In genomic region chr3:33440578-33441321, GRCh38 we compare ENCODE assay signal across 8 cellular contexts. TPM values are rescaled to one million over a fixed set of nuclear protein-coding genes. Genes with fewer than 3 reads are reported as not detected.
DNase-seq lines count a peak whose midpoint lies in the region; ATAC-seq and TF ChIP-seq lines count a peak whose summit lies in the region.

No MANE protein-coding gene starts in this region.

- H3K14ac ChIP-seq in IMR-90 (replicated peaks; ENCODE audit: low read depth, low read length) = peak overlapping the region; percentile 73

- H2BK5ac ChIP-seq in IMR-90 (ENCODE audit: low read depth, low read length, poor library complexity, severe bottlenecking) = peak overlapping the region; percentile 89

- H3K27me3 ChIP-seq in IMR-90 (ENCODE audit: control insufficient read depth, insufficient read depth, low read length) = no peaks in the 10 kb centered on the region
- no peaks in the 10 kb centered on the region for H3K27me3 ChIP-seq in OCI-LY3 (ENCODE audit: low read depth, low read length)
- H3K27me3 ChIP-seq in tibial artery = no peaks in the 10 kb centered on the region

- 0% methylated on average over 17 of the region's 36 CpGs; no CpG with 5 or more reads in 1 of the 2 experiments for WGBS in IMR-90 (ENCODE audit: extremely low coverage in 2 of 2, insufficient read length in 1 of 2), 2 experiments

- H3K27ac ChIP-seq in IMR-90 (ENCODE audit: insufficient read depth, low read length) = peak overlapping the region; percentile 92
- H3K27ac ChIP-seq in OCI-LY3 (ENCODE audit: low read length) = peak overlapping the region; percentile 92
- peak overlapping the region; percentile 95 for H3K27ac ChIP-seq in tibial artery

- peaks cover 46% of the 10 kb centered on the region for H3K4me1 Mint-ChIP-seq in neural crest cell

- H3K36me3 Mint-ChIP-seq in neural crest cell (ENCODE audit: low read depth) = no peaks in the 10 kb centered on the region

- peak overlapping the region; percentile 55 for H3K4me3 ChIP-seq in IMR-90 (ENCODE audit: insufficient read depth, low read depth, low read length)
- peak overlapping the region; percentile 80 for H3K4me3 ChIP-seq in OCI-LY3 (ENCODE audit: low read length)
- H3K4me3 ChIP-seq in fibroblast of villous mesenchyme (ENCODE audit: low read depth, low read length) = peak overlapping the region; percentile 85
- peak overlapping the region; percentile 87 for H3K4me3 ChIP-seq in tibial artery

- peak overlapping the region; percentile 88 for H4K91ac ChIP-seq in IMR-90 (ENCODE audit: insufficient read depth, low read depth, low read length)

- peak; percentile 91 for TF ChIP-seq POLR2A in IMR-90 (IDR thresholded peaks at IDR 0.05; ENCODE audit: low read depth, low read length)

- peak overlapping the region; percentile 62 for H3K18ac ChIP-seq in IMR-90 (ENCODE audit: low read depth, low read length)

- H2AK5ac ChIP-seq in IMR-90 (ENCODE audit: low read depth, low read length) = peak overlapping the region; percentile 35; the same call in 1 of the 2 replicates

- no peaks in the 10 kb centered on the region for H3K27me3 Mint-ChIP-seq in neural crest cell (ENCODE audit: low read depth)

- H2BK20ac ChIP-seq in IMR-90 (ENCODE audit: low read depth, low read length) = no peak overlapping the region

- ATAC-seq in GM21529 (IDR thresholded peaks at IDR 0.05; ENCODE audit: unreplicated experiment) (peak; percentile 84), IMR-90 (ENCODE audit: low read depth) (peak; percentile 61)

- H3K4me3 Mint-ChIP-seq in neural crest cell = peak overlapping the region; percentile 98

- H3K4ac ChIP-seq in IMR-90 (ENCODE audit: low read depth, low read length) = peak overlapping the region; percentile 88

- H3K36me3 ChIP-seq in IMR-90 (ENCODE audit: control insufficient read depth, insufficient read depth, low read length) (no peaks in the 10 kb centered on the region), OCI-LY3 (replicated peaks; ENCODE audit: low read depth, low read length) (no peaks in the 10 kb centered on the region), tibial artery (no peaks in the 10 kb centered on the region)

- TF ChIP-seq CTCF in IMR-90 (conservative IDR thresholded peaks at IDR 0.05; ENCODE audit: low read depth, low read length) (0 out of 2 replicates have a peak, but pooled peaks have one; percentile 9), OCI-LY3 (IDR thresholded peaks at IDR 0.05; ENCODE audit: low read depth, low read length) (no peak), fibroblast of villous mesenchyme (IDR thresholded peaks at IDR 0.05; ENCODE audit: insufficient read depth, low read depth, low read length) (no peak), neural crest cell (conservative IDR thresholded peaks at IDR 0.05) (no peak), tibial artery (IDR thresholded peaks at IDR 0.05) (peak in 1 of 2 experiments; percentile 7)

- dilution Hi-C loops in IMR-90 (cut with HindIII; ENCODE audit: low sequenced_read_pairs, unreplicated experiment) = no loop called here

- peaks cover 6 to 18% of the 10 kb centered on the region in 2 experiments; a peak in 2 of 4 replicates for H3K79me1 ChIP-seq in IMR-90 (ENCODE audit: low read depth in 1 of 2, low read length in 2 of 2)

- no peaks in the 10 kb centered on the region for H3K9me3 Mint-ChIP-seq in neural crest cell

- peak overlapping the region; percentile 74 for H2BK120ac ChIP-seq in IMR-90 (ENCODE audit: low read depth, low read length)

- H3K79me2 ChIP-seq in OCI-LY3 (ENCODE audit: low read length) = peaks cover 48% of the 10 kb centered on the region

- peak overlapping the region; percentile 82 for H2AK9ac ChIP-seq in IMR-90 (replicated peaks; ENCODE audit: low read depth, low read length, poor library complexity)

- H2AFZ ChIP-seq in IMR-90 (replicated peaks; ENCODE audit: low read length, poor library complexity) (peak overlapping the region; percentile 94), OCI-LY3 (ENCODE audit: low read depth, low read length) (peak overlapping the region; percentile 76)

- H4K20me1 ChIP-seq in IMR-90 (ENCODE audit: insufficient read depth, low read length) = peaks cover 27% of the 10 kb centered on the region
- peaks cover 32% of the 10 kb centered on the region for H4K20me1 ChIP-seq in OCI-LY3 (ENCODE audit: insufficient read depth, low read length)

- peak overlapping the region; percentile 69 for H3K23ac ChIP-seq in IMR-90 (ENCODE audit: low read depth, low read length)

- BruUV-seq in IMR-90 (replicated peaks; lab: Mats Ljungman, UMichigan) = no TSS peak

- H3K4me2 ChIP-seq in IMR-90 (ENCODE audit: low read depth, low read length) (peak overlapping the region; percentile 70), OCI-LY3 (ENCODE audit: low read length) (peak overlapping the region; percentile 68)

- intact Hi-C loops in IMR-90 (cut with micrococcal nuclease) = loop anchor here (2.0 kb wide), 1 partner anchor 310 kb away; no protein-coding TSS in a partner anchor
- intact Hi-C loops in tibial artery (cut with DNase I; ENCODE audit: low total_unique reads) = no loop called here

- H3K9ac ChIP-seq in IMR-90 (ENCODE audit: low read depth, low read length) (peak overlapping the region; percentile 91), OCI-LY3 (ENCODE audit: low read length) (peak overlapping the region; percentile 85)

- H4K8ac ChIP-seq in IMR-90 (ENCODE audit: low read depth in 2 of 2, low read length in 2 of 2) = peak overlapping the region; percentile 78 to 86

- H3K56ac ChIP-seq in IMR-90 (ENCODE audit: extremely low read depth, insufficient read depth, low read length) = peak overlapping the region; percentile 84

- CTCF ChIA-PET in IMR-90 (lab: Yijun Ruan, JAX) = interaction anchor here (1.4 to 1.6 kb wide), 2 partner anchors 11 to 20 kb away, joined by 4 read pairs; no protein-coding TSS in a partner anchor

- POLR2A ChIA-PET in IMR-90 (lab: Charles Lee; ENCODE audit: unreplicated experiment) = no interaction called here

- H2BK15ac ChIP-seq in IMR-90 (ENCODE audit: low read depth, low read length) = no peak overlapping the region; the same call in 2 of the 3 replicates

- DNase-seq in EL (peak; percentile 100), IMR-90 (peak; percentile 100), activated gamma-delta T cell treated with Interleukin-2 at 50 U/mL for 16 hours (peak; percentile 96), fibroblast of villous mesenchyme (ENCODE audit: low read depth) (peak; percentile 100), neural crest cell (ENCODE audit: low read depth, low spot score) (peak; percentile 95), tibial artery (peak; percentile 99 to 100)

- H3K4me1 ChIP-seq in IMR-90 (ENCODE audit: control insufficient read depth, insufficient read depth, low read length) (peaks cover 2% of the 10 kb centered on the region), OCI-LY3 (ENCODE audit: low read length) (peaks cover 31% of the 10 kb centered on the region), tibial artery (peaks cover 0 to 40% (median 27%) of the 10 kb centered on the region in 4 donors)

- TF ChIP-seq RAD21 in IMR-90 (IDR thresholded peaks at IDR 0.05; ENCODE audit: low read length) = no peak

- in situ Hi-C loops in IMR-90 (cut with MboI; ENCODE audit: low sequenced_read_pairs) = no loop called here

- peak overlapping the region; percentile 75 for H4K5ac ChIP-seq in IMR-90 (ENCODE audit: low read depth, low read length)

- H3K27ac Mint-ChIP-seq in neural crest cell (ENCODE audit: unreplicated experiment) = peak overlapping the region; percentile 99

- peaks cover 3% of the 10 kb centered on the region; the same call in 1 of the 2 replicates for H3K9me1 ChIP-seq in IMR-90 (ENCODE audit: insufficient read depth, low read length)

- H3K9me3 ChIP-seq in IMR-90 (ENCODE audit: control insufficient read depth, insufficient read depth, low read length) = no peaks in the 10 kb centered on the region
- no peaks in the 10 kb centered on the region for H3K9me3 ChIP-seq in OCI-LY3 (ENCODE audit: insufficient read depth, low read length)
- no peaks in the 10 kb centered on the region for H3K9me3 ChIP-seq in tibial artery

TF ChIP-seq in IMR-90, 13 proteins besides CTCF, POLR2A, EP300 and RAD21:
- TF ChIP-seq FOS (IDR thresholded peaks at IDR 0.05; ENCODE audit: low read depth, low read length) = no peak
- TF ChIP-seq MAFK (IDR thresholded peaks at IDR 0.05; ENCODE audit: low read depth, low read length) = peak; percentile 67
- no peak for TF ChIP-seq MXI1 (IDR thresholded peaks at IDR 0.05; ENCODE audit: borderline replicate concordance, low read depth, low read length)
- TF ChIP-seq CEBPB (IDR thresholded peaks at IDR 0.05; ENCODE audit: low read depth, low read length) = peak; percentile 13; the same call in 1 of the 2 replicates
- no peak for TF ChIP-seq RCOR1 (IDR thresholded peaks at IDR 0.05; ENCODE audit: insufficient replicate concordance, low read length)
- peak; percentile 69 for TF ChIP-seq RFX5 (IDR thresholded peaks at IDR 0.05; ENCODE audit: low read depth, low read length)
- peak; percentile 76; the same call in 1 of the 2 replicates for TF ChIP-seq BHLHE40 (IDR thresholded peaks at IDR 0.05; ENCODE audit: low read depth, low read length)

RNA-seq across cellular contexts. Expression of gene UBP1, which starts 0.5 kb away (rescaled TPM):
- total RNA-seq in IMR-90 (2012; rRNA removed) = 56.3 and 68.6 TPM in 2 replicates
- 69.1 and 73.8 TPM in 2 replicates for polyA plus RNA-seq in IMR-90 (2012; rRNA removed)
- polyA plus RNA-seq in IMR-90 (2012; cell fraction: cytosol; rRNA removed) = 12.4 and 31.0 TPM in 2 replicates
- polyA plus RNA-seq in IMR-90 (2012; cell fraction: nucleus; rRNA removed; ENCODE audit: low replicate concordance) = 45.9 and 251 TPM in 2 replicates
- total RNA-seq in fibroblast of villous mesenchyme = 70.9 and 79.5 TPM in 2 replicates
- total RNA-seq in neural crest cell = 81.9 and 90.9 TPM in 2 replicates

Comparison
In these comparisons a context has a peak if more than half of its experiments do, and no peak if none do; other contexts are left out.
1. Peak in every context shown above with its lines: DNase-seq, ATAC-seq, H3K4me3 ChIP-seq and H3K27ac ChIP-seq.